ENCODE assay signal across 8 cellular contexts in genomic region chr13:48232420-48233096, GRCh38. TPM values are rescaled to one million over a fixed set of nuclear protein-coding genes. Genes with fewer than 3 reads are reported as not detected.
A peak's percentile ranks its signal among the peaks of the same experiment; 100 is the strongest.
DNase-seq lines count a peak whose midpoint lies in the region; ATAC-seq, FAIRE-seq and TF ChIP-seq lines count a peak whose summit lies in the region.

No MANE protein-coding gene starts in this region.

- H3K79me2 ChIP-seq in K562 (ENCODE audit: control insufficient read depth, insufficient read depth, low read length): peaks cover 33% of the 10 kb centered on the region

- TF ChIP-seq RAD21 in K562 (CRISPR knock-in tag; conservative IDR thresholded peaks at IDR 0.05 in 1 of 2, IDR thresholded peaks at IDR 0.05 in 1 of 2): no peak

- intact Hi-C loops in K562 (cut with micrococcal nuclease): no loop called here

- H3K27me3 ChIP-seq in HUES6 (ENCODE audit: control insufficient read depth, insufficient read depth, low read length) (no peaks in the 10 kb centered on the region), K562 (ENCODE audit: control insufficient read depth in 2 of 2, insufficient read depth in 2 of 2, low read length in 2 of 2) (no peaks in the 10 kb centered on the region)

- H3K4me1 ChIP-seq in HUES6 (ENCODE audit: control insufficient read depth, insufficient read depth, low read length): peaks cover 31% of the 10 kb centered on the region
- peaks cover 0 to 22% of the 10 kb centered on the region in 2 experiments; a peak in 4 of 5 replicates for H3K4me1 ChIP-seq in K562 (replicated peaks in 1 of 2; ENCODE audit: control insufficient read depth in 2 of 2, insufficient read depth in 2 of 2, low read length in 2 of 2)

- H3K4me3 ChIP-seq in AG09309 (ENCODE audit: control insufficient read depth, low read depth, low read length) (peak overlapping the region; percentile 90), HUES6 (ENCODE audit: low read depth, low read length) (peak overlapping the region; percentile 98), K562 (peak overlapping the region; percentile 94)

- peak overlapping the region; percentile 36; the same call in 1 of the 2 replicates for H3K27ac ChIP-seq in HUES6 (ENCODE audit: low read depth, low read length)
- peak overlapping the region; percentile 53 for H3K27ac ChIP-seq in K562 (ENCODE audit: extremely low read depth, low read depth, low read length)

- CTCF ChIA-PET in K562 (lab: Yijun Ruan, JAX; ENCODE audit: low intra/inter-chr PET ratio): no interaction called here

- H2AFZ ChIP-seq in K562 (ENCODE audit: low read depth, low read length): peak overlapping the region; percentile 93

- DNase-seq in AG09309 (ENCODE audit: low read depth) (no peak), K562 (ENCODE audit: extremely low read depth in 1 of 4, low spot score in 3 of 4) (peak in 3 of 4 experiments; percentile 8 to 27 (median 10)), inferior parietal cortex (ENCODE audit: extremely low spot score) (peak; percentile 60)
- DNase-seq in stimulated activated effector memory CD8-positive, alpha-beta T cell treated with anti-CD3 and anti-CD28 coated beads, Interleukin-12 subunit alpha, Interleukin-12 subunit beta, amount 100 ng/mL, for 72 hours (ENCODE audit: low spot score in 2 of 2): peak in 1 of 2 donors; percentile 77
- DNase-seq in stimulated activated CD4-positive, alpha-beta T cell treated with anti-CD3 and anti-CD28 coated beads, Interleukin-4, amount 100 ng/mL, for 1 hour: no peak

- ATAC-seq in GM19043 (IDR thresholded peaks at IDR 0.05; ENCODE audit: low read depth, unreplicated experiment) (peak; percentile 15), K562 (peak; percentile 38), HG03139 (IDR thresholded peaks at IDR 0.05; ENCODE audit: unreplicated experiment) (no peak)
- peak; percentile 31 for ATAC-seq in stimulated activated effector memory CD8-positive, alpha-beta T cell treated with anti-CD3 and anti-CD28 coated beads, Interleukin-12 subunit alpha, Interleukin-12 subunit beta, amount 100 ng/mL, for 72 hours

- WGBS in K562 (ENCODE audit: insufficient coverage, low coverage, missing lambda C conversion rate): 21% methylated on average over 14 of the region's 31 CpGs

- FAIRE-seq in K562 (lab: Jason Lieb, UNC): no peak

- H3K36me3 Mint-ChIP-seq in stimulated activated effector memory CD8-positive, alpha-beta T cell treated with anti-CD3 and anti-CD28 coated beads, Interleukin-12 subunit alpha, Interleukin-12 subunit beta, amount 100 ng/mL, for 72 hours: peaks cover 8% of the 10 kb centered on the region

- no peak for TF ChIP-seq EP300 in K562 (IDR thresholded peaks at IDR 0.05; ENCODE audit: low read length)

- in situ Hi-C loops in K562 (cut with MboI): no loop called here

- peak overlapping the region; percentile 77 for H3K4me2 ChIP-seq in K562 (ENCODE audit: insufficient read depth, low read length)

- H3K4me1 Mint-ChIP-seq in stimulated activated effector memory CD8-positive, alpha-beta T cell treated with anti-CD3 and anti-CD28 coated beads, Interleukin-12 subunit alpha, Interleukin-12 subunit beta, amount 100 ng/mL, for 72 hours: peaks cover 20% of the 10 kb centered on the region

- BruUV-seq in K562 (replicated peaks; lab: Mats Ljungman, UMichigan): no TSS peak

- POLR2A ChIA-PET in K562 (lab: Yijun Ruan, JAX): interaction anchor here (0.6 to 1.4 kb wide), 7 partner anchors 11 to 277 kb away, joined by 3 to 4 read pairs (median 3); no protein-coding TSS in a partner anchor

- no peaks in the 10 kb centered on the region for H4K20me1 ChIP-seq in K562 (replicated peaks; ENCODE audit: control insufficient read depth, insufficient read depth, low read length)

- H3K36me3 ChIP-seq in HUES6 (ENCODE audit: control insufficient read depth, insufficient read depth, low read length) (peaks cover 7% of the 10 kb centered on the region), K562 (ENCODE audit: control insufficient read depth, insufficient read depth, low read length) (no peaks in the 10 kb centered on the region)

- no peak for TF ChIP-seq POLR2A in K562 (conservative IDR thresholded peaks at IDR 0.05)

- H3K9me3 Mint-ChIP-seq in stimulated activated effector memory CD8-positive, alpha-beta T cell treated with anti-CD3 and anti-CD28 coated beads, Interleukin-12 subunit alpha, Interleukin-12 subunit beta, amount 100 ng/mL, for 72 hours: no peaks in the 10 kb centered on the region

- no peaks in the 10 kb centered on the region for H3K9me1 ChIP-seq in K562 (ENCODE audit: control insufficient read depth, insufficient read depth, low read length)

- H3K4me3 Mint-ChIP-seq in stimulated activated effector memory CD8-positive, alpha-beta T cell treated with anti-CD3 and anti-CD28 coated beads, Interleukin-12 subunit alpha, Interleukin-12 subunit beta, amount 100 ng/mL, for 72 hours: peak overlapping the region; percentile 84

- H3K9me3 ChIP-seq in HUES6 (ENCODE audit: control insufficient read depth, insufficient read depth, low read depth, low read length) (no peaks in the 10 kb centered on the region), K562 (replicated peaks; ENCODE audit: control insufficient read depth, insufficient read depth, low read depth, low read length) (no peaks in the 10 kb centered on the region)

- peak overlapping the region; percentile 94 for H3K27ac Mint-ChIP-seq in stimulated activated effector memory CD8-positive, alpha-beta T cell treated with anti-CD3 and anti-CD28 coated beads, Interleukin-12 subunit alpha, Interleukin-12 subunit beta, amount 100 ng/mL, for 72 hours

- TF ChIP-seq CTCF in AG09309 (IDR thresholded peaks at IDR 0.05; ENCODE audit: control insufficient read depth, insufficient read depth, low read depth, low read length, missing control alignments) (no peak), K562 (IDR thresholded peaks at IDR 0.05 in 2 of 3, conservative IDR thresholded peaks at IDR 0.05 in 1 of 3; ENCODE audit: insufficient read depth in 2 of 3, low read depth in 1 of 3, low read length in 3 of 3) (no peak)

- peak overlapping the region; percentile 78 for H3K9ac ChIP-seq in HUES6 (ENCODE audit: low read length)
- peak overlapping the region; percentile 41 to 100 for H3K9ac ChIP-seq in K562 (ENCODE audit: insufficient read depth in 1 of 2, low read depth in 2 of 2, low read length in 2 of 2)

TF ChIP-seq in K562, 482 proteins besides CTCF, POLR2A, EP300 and RAD21:
- no peak for TF ChIP-seq MAFG (tag; conservative IDR thresholded peaks at IDR 0.05)
- no peak for TF ChIP-seq NFATC3 (IDR thresholded peaks at IDR 0.05)
- TF ChIP-seq ZNF780A (CRISPR knock-in tag; IDR thresholded peaks at IDR 0.05): no peak
- peak; percentile 29; the same call in 1 of the 2 replicates for TF ChIP-seq HMBOX1 (IDR thresholded peaks at IDR 0.05)
- TF ChIP-seq TEAD1 (CRISPR knock-in tag; IDR thresholded peaks at IDR 0.05): 0 out of 4 replicates have a peak, but pooled peaks of 1 of the 2 experiments have one; percentile 29
- TF ChIP-seq CGGBP1 (CRISPR knock-in tag; IDR thresholded peaks at IDR 0.05): no peak
- TF ChIP-seq NR2C2 (CRISPR knock-in tag; IDR thresholded peaks at IDR 0.05): no peak
- 0 out of 2 replicates have a peak, but pooled peaks have one; percentile 30 for TF ChIP-seq NR2C2 (tag; IDR thresholded peaks at IDR 0.05)
- no peak for TF ChIP-seq KDM2B (CRISPR knock-in tag; IDR thresholded peaks at IDR 0.05)
- TF ChIP-seq CREB1 (IDR thresholded peaks at IDR 0.05): no peak
- TF ChIP-seq CREB1 (CRISPR knock-in tag; IDR thresholded peaks at IDR 0.05): no peak

RNA-seq across cellular contexts. Expression of gene ITM2B, which starts 0.4 kb away (rescaled TPM):
- 19.7 and 43.2 TPM in 2 replicates for total RNA-seq in K562 (2011; cell fraction: chromatin; rRNA removed; ENCODE audit: low replicate concordance)
- 27.6 and 28.0 TPM in 2 replicates for total RNA-seq in K562 (2011; cell fraction: nucleolus; rRNA removed)
- 45.9 and 47.1 TPM in 2 replicates for total RNA-seq in K562 (2011; cell fraction: nucleoplasm; rRNA removed)
- total RNA-seq in K562 (2014; rRNA removed) (45.0 and 67.6 TPM in 2 replicates), K562 (2014; rRNA removed; fragmentation: Illumina TruSeq; extraction: Trizol) (49.5 and 54.4 TPM in 2 replicates), K562 (2015; rRNA removed; fragmentation: Illumina TruSeq; extraction: Trizol) (50.9 and 52.5 TPM in 2 replicates), K562 (2021) (53.3 and 58.4 TPM in 2 replicates)
- polyA plus RNA-seq in K562 (2011; rRNA removed) (41.2 and 65.6 TPM in 2 replicates), K562 (2014; fragmentation: Illumina TruSeq; extraction: Trizol) (57.7 and 83.8 TPM in 2 replicates), K562 (2014; fragmentation: Nextera tagmentation; extraction: Ambion mirVana) (10 to 100 TPM; 22.0 to 44.3 TPM), K562 (2014; rRNA removed) (34.8 and 36.9 TPM in 2 replicates)
- 11.3 and 35.7 TPM in 2 replicates for polyA plus RNA-seq in K562 (2011; cell fraction: cytosol; rRNA removed)
- 11.0 and 29.8 TPM in 2 replicates for polyA plus RNA-seq in K562 (2011; cell fraction: nucleus; rRNA removed)
- 46.5 and 99.0 TPM in 2 replicates for polyA plus RNA-seq in K562 (2012)
- 10.6 and 27.5 TPM in 2 replicates for polyA minus RNA-seq in K562 (2011; rRNA and poly(A)+ RNA removed)
- polyA minus RNA-seq in K562 (2011; cell fraction: cytosol; rRNA and poly(A)+ RNA removed): 19.5 and 34.5 TPM in 2 replicates
- 1.5 and 4.4 TPM in 2 replicates for polyA minus RNA-seq in K562 (2011; cell fraction: nucleus; rRNA and poly(A)+ RNA removed)

Comparison
In these comparisons a context has a peak if more than half of its experiments do, and no peak if none do; other contexts are left out.
1. DNase-seq: peak in K562 (3 of 4) and inferior parietal cortex (single experiment); none in AG09309 (single experiment) and stimulated activated CD4-positive, alpha-beta T cell treated with anti-CD3 and anti-CD28 coated beads, Interleukin-4, amount 100 ng/mL, for 1 hour (single experiment).
2. Peak in every context shown above with its lines, with median percentiles within 50 percentile points of each other: H3K4me3 ChIP-seq.